In genomic region chr2:224563537-224563936, GRCh38 we compare ENCODE assay signal across 25 cellular contexts. TPM values are rescaled to one million over a fixed set of nuclear protein-coding genes. Genes with fewer than 3 reads are reported as not detected.
A peak's percentile ranks its signal among the peaks of the same experiment; 100 is the strongest.
DNase-seq lines count a peak whose midpoint lies in the region; ATAC-seq, FAIRE-seq and TF ChIP-seq lines count a peak whose summit lies in the region.
"Had no signal": no experiment of that assay in that cellular context is flagged by ENCODE, and none has a peak within 500 bp of the region (broad histone marks: within the 10 kb centered on the region; RNA-seq: fewer than 3 reads in every experiment).

No MANE protein-coding gene starts in this region.

- FAIRE-seq in astrocyte (lab: Jason Lieb, UNC), result no peak
- FAIRE-seq: GM12891, urothelium cell line had no signal

- no peak for TF ChIP-seq CTCF in HCT116 (IDR thresholded peaks at IDR 0.05 in 2 of 3, conservative IDR thresholded peaks at IDR 0.05 in 1 of 3; ENCODE audit: borderline replicate concordance in 1 of 3, insufficient read depth in 1 of 3, low read depth in 2 of 3, low read length in 2 of 3)
- TF ChIP-seq CTCF in astrocyte (IDR thresholded peaks at IDR 0.05; ENCODE audit: insufficient read depth, low read depth, low read length), result no peak

- peak overlapping the region; percentile 30 for H3K4me3 ChIP-seq in CD4-positive, CD25-positive, alpha-beta regulatory T cell (ENCODE audit: low read depth, low read length)
- H3K4me3 ChIP-seq in HCT116 (replicated peaks in 1 of 2; ENCODE audit: low read depth in 1 of 2, low read length in 2 of 2) (no peak overlapping the region), astrocyte (ENCODE audit: insufficient read depth, low read depth, low read length) (no peak overlapping the region)
- H3K4me3 ChIP-seq: cardiac muscle cell, skin epidermis had no signal

- H3K27me3 ChIP-seq in CD4-positive, CD25-positive, alpha-beta regulatory T cell (ENCODE audit: control insufficient read depth, insufficient read depth, low read length), result no peaks in the 10 kb centered on the region
- H3K27me3 ChIP-seq in HCT116 (ENCODE audit: insufficient read depth, low read length) (no peaks in the 10 kb centered on the region), astrocyte (ENCODE audit: insufficient read depth, low read length) (no peaks in the 10 kb centered on the region)
- H3K27me3 ChIP-seq: cardiac muscle cell had no signal

- CTCF ChIA-PET in HCT116 (lab: Charles Lee), result no interaction called here

- POLR2A ChIA-PET in HCT116 (lab: Charles Lee), result no interaction called here

- H3K9ac ChIP-seq in HCT116 (ENCODE audit: low read length) (no peak overlapping the region), astrocyte (ENCODE audit: low read length) (no peak overlapping the region)
- H3K9ac ChIP-seq: KMS-11 had no signal

- H3K79me2 ChIP-seq in HCT116 (ENCODE audit: insufficient read depth, low read length) (peaks cover 100% of the 10 kb centered on the region), astrocyte (ENCODE audit: insufficient read depth, low read length) (peaks cover 99% of the 10 kb centered on the region)

- intact Hi-C loops in HCT116 (cut with micrococcal nuclease), result no loop called here

- H3K36me3 Mint-ChIP-seq in CD4-positive, CD25-positive, alpha-beta regulatory T cell, result peaks cover 25% of the 10 kb centered on the region
- H3K36me3 Mint-ChIP-seq in astrocyte (ENCODE audit: low read depth, unreplicated experiment) (peaks cover 8% of the 10 kb centered on the region), immature natural killer cell (peaks cover 4 to 5% (median 5%) of the 10 kb centered on the region in 3 donors)

- H3K27ac Mint-ChIP-seq in CD4-positive, CD25-positive, alpha-beta regulatory T cell, result peak overlapping the region in 1 of 3 donors; percentile 11
- peak overlapping the region; percentile 26 for H3K27ac Mint-ChIP-seq in astrocyte (ENCODE audit: unreplicated experiment)
- peak overlapping the region in 2 of 6 donors; percentile 6 to 18 for H3K27ac Mint-ChIP-seq in immature natural killer cell
- H3K27ac Mint-ChIP-seq: T-cell had no signal

- peaks cover 46% of the 10 kb centered on the region; the same call in 1 of the 2 replicates for H4K20me1 ChIP-seq in HCT116 (ENCODE audit: insufficient read depth)
- H4K20me1 ChIP-seq in astrocyte (ENCODE audit: insufficient read depth, low read length), result peaks cover 96% of the 10 kb centered on the region

- H3K36me3 ChIP-seq in CD4-positive, CD25-positive, alpha-beta regulatory T cell (ENCODE audit: control insufficient read depth, insufficient read depth, low read length), result peaks cover 14% of the 10 kb centered on the region
- no peaks in the 10 kb centered on the region; a peak in 1 of 4 replicates for H3K36me3 ChIP-seq in HCT116 (ENCODE audit: control insufficient read depth in 1 of 2, insufficient read depth in 2 of 2, low read length in 2 of 2)
- H3K36me3 ChIP-seq in astrocyte (ENCODE audit: insufficient read depth, low read length), result no peaks in the 10 kb centered on the region
- H3K36me3 ChIP-seq: cardiac muscle cell had no signal

- H3K9me3 Mint-ChIP-seq in CD4-positive, CD25-positive, alpha-beta regulatory T cell, result peaks cover 0 to 4% (median 0%) of the 10 kb centered on the region in 7 donors
- no peaks in the 10 kb centered on the region for H3K9me3 Mint-ChIP-seq in astrocyte (ENCODE audit: unreplicated experiment)
- no peaks in the 10 kb centered on the region for H3K9me3 Mint-ChIP-seq in immature natural killer cell
- H3K9me3 Mint-ChIP-seq: T-cell had no signal

- no peak overlapping the region for H2AFZ ChIP-seq in HCT116 (ENCODE audit: low read depth, low read length, poor library complexity, severe bottlenecking)
- H2AFZ ChIP-seq in astrocyte (ENCODE audit: low read depth, low read length), result no peak overlapping the region

- H3K27ac ChIP-seq in CD4-positive, CD25-positive, alpha-beta regulatory T cell (ENCODE audit: insufficient read depth, low read length, poor library complexity, severe bottlenecking), result no peak overlapping the region
- no peak overlapping the region for H3K27ac ChIP-seq in HCT116 (ENCODE audit: low read depth, low read length)
- no peak overlapping the region for H3K27ac ChIP-seq in astrocyte (ENCODE audit: low read depth, low read length)
- H3K27ac ChIP-seq: cardiac muscle cell, KMS-11, skin epidermis had no signal

- no peaks in the 10 kb centered on the region for H3K9me2 ChIP-seq in HCT116 (ENCODE audit: insufficient read depth)

- H3K4me1 Mint-ChIP-seq in CD4-positive, CD25-positive, alpha-beta regulatory T cell, result peaks cover 32 to 48% (median 37%) of the 10 kb centered on the region in 4 donors
- peaks cover 12% of the 10 kb centered on the region for H3K4me1 Mint-ChIP-seq in astrocyte (ENCODE audit: low read depth, unreplicated experiment)
- H3K4me1 Mint-ChIP-seq in immature natural killer cell, result peaks cover 13 to 61% of the 10 kb centered on the region in 2 donors

- no peak for TF ChIP-seq RAD21 in HCT116 (IDR thresholded peaks at IDR 0.05; ENCODE audit: low read depth)

- DNase-seq in CD4-positive, CD25-positive, alpha-beta regulatory T cell, result no peak
- DNase-seq in HCT116 (ENCODE audit: low read depth, low spot score) (no peak), astrocyte (ENCODE audit: low read depth) (no peak), immature natural killer cell (no peak), dermis blood vessel endothelial cell (no peak), NCI-H2227 treated with DMSO at 0.1 percent for 48 hours (lab: John Stamatoyannopoulos, UW) (no peak)
- DNase-seq: activated CD8-positive, alpha-beta memory T cell treated with anti-CD3 and anti-CD28 coated beads for 24 hours; activated naive CD4-positive, alpha-beta T cell treated with Interleukin-2 at 50 U/mL for 16 hours; activated T-cell treated with anti-CD3 and anti-CD28 coated beads, Interleukin-2, amount 50 U/mL, for 4 hours; Calu3; mesendoderm; MV-4-11; NCI-H1694; NCI-H510A treated with DMSO at 0.1 percent for 48 hours; SHP77 treated with DMSO at 0.1 percent for 48 hours; stimulated activated CD4-positive, alpha-beta T cell treated with anti-CD3 and anti-CD28 coated beads, Interleukin-2, amount 100 ng/mL, for 24 hours; T-cell had no signal

- H3K27me3 Mint-ChIP-seq in CD4-positive, CD25-positive, alpha-beta regulatory T cell, result peaks cover 5% of the 10 kb centered on the region
- H3K27me3 Mint-ChIP-seq in astrocyte (ENCODE audit: low read depth, unreplicated experiment) (no peaks in the 10 kb centered on the region), immature natural killer cell (ENCODE audit: low read depth in 3 of 3) (peaks cover 0 to 8% (median 0%) of the 10 kb centered on the region in 3 donors)
- H3K27me3 Mint-ChIP-seq: T-cell had no signal

- RAD21 ChIA-PET in HCT116 (lab: Charles Lee; ENCODE audit: low non-redundant PET in 1 of 2, low total read pairs in 2 of 2, uncharacterized antibody in 2 of 2, unreplicated experiment in 2 of 2), result no interaction called here

- ATAC-seq in CD4-positive, CD25-positive, alpha-beta regulatory T cell (ENCODE audit: low read depth in 2 of 2), result no peak
- ATAC-seq in HCT116 (no peak), GM19324 (IDR thresholded peaks at IDR 0.05; ENCODE audit: low FRiP score, unreplicated experiment) (no peak), GM18907 (IDR thresholded peaks at IDR 0.05; ENCODE audit: unreplicated experiment) (no peak)
- ATAC-seq: activated CD4-positive, CD25-positive, alpha-beta regulatory T cell treated with anti-CD3 and anti-CD28 coated beads, Interleukin-2, amount 50 U/mL, for 24 hours; activated T-cell treated with anti-CD3 and anti-CD28 coated beads, Interleukin-2, amount 50 U/mL, for 4 hours; T-cell had no signal

- no peak overlapping the region for H3K4me2 ChIP-seq in HCT116 (ENCODE audit: low read length)
- no peak overlapping the region for H3K4me2 ChIP-seq in astrocyte (ENCODE audit: low read length)
- H3K4me2 ChIP-seq: KMS-11 had no signal

- H3K4me1 ChIP-seq in CD4-positive, CD25-positive, alpha-beta regulatory T cell (ENCODE audit: control insufficient read depth, insufficient read depth, low read length, poor library complexity, severe bottlenecking), result peaks cover 38% of the 10 kb centered on the region
- no peaks in the 10 kb centered on the region for H3K4me1 ChIP-seq in HCT116 (ENCODE audit: control insufficient read depth in 1 of 2, insufficient read depth in 2 of 2, low read length in 2 of 2)
- H3K4me1 ChIP-seq in astrocyte (ENCODE audit: insufficient read depth, low read length), result no peaks in the 10 kb centered on the region

- TF ChIP-seq POLR2A in HCT116 (IDR thresholded peaks at IDR 0.05; ENCODE audit: borderline replicate concordance, extremely low read depth, insufficient read depth, insufficient read length), result no peak

- H3K4me3 Mint-ChIP-seq in CD4-positive, CD25-positive, alpha-beta regulatory T cell, result peak overlapping the region in 3 of 4 donors; percentile 4 to 55 (median 38)
- H3K4me3 Mint-ChIP-seq in astrocyte (ENCODE audit: unreplicated experiment) (no peak overlapping the region), immature natural killer cell (peak overlapping the region in 3 of 5 donors; percentile 6 to 42 (median 19))
- H3K4me3 Mint-ChIP-seq: activated T-cell treated with anti-CD3 and anti-CD28 coated beads, Interleukin-2, amount 50 U/mL, for 4 hours had no signal

- peaks cover 0 to 5% of the 10 kb centered on the region in 2 experiments for H3K9me3 ChIP-seq in CD4-positive, CD25-positive, alpha-beta regulatory T cell (ENCODE audit: control insufficient read depth in 2 of 2, low read length in 2 of 2)
- H3K9me3 ChIP-seq in HCT116 (ENCODE audit: control insufficient read depth in 1 of 2, insufficient read depth in 1 of 2, low read depth in 1 of 2, low read length in 2 of 2) (0 out of 4 replicates have a peak, but pooled peaks cover 0 to 3% of the 10 kb centered on the region in 2 experiments), astrocyte (ENCODE audit: insufficient read depth, low read depth, low read length) (no peaks in the 10 kb centered on the region)

- BruUV-seq in HCT116 (replicated peaks; lab: Mats Ljungman, UMichigan), result no TSS peak

TF ChIP-seq in HCT116, 20 proteins besides CTCF, POLR2A, EP300 and RAD21:
- TF ChIP-seq ZFX (IDR thresholded peaks at IDR 0.05), result no peak
- TF ChIP-seq ELF1 (IDR thresholded peaks at IDR 0.05; ENCODE audit: borderline replicate concordance, low read depth), result no peak
- TF ChIP-seq CBX3 (IDR thresholded peaks at IDR 0.05; ENCODE audit: low read depth), result no peak
- no peak for TF ChIP-seq SIN3A (IDR thresholded peaks at IDR 0.05; ENCODE audit: low read depth)
- 0 out of 2 replicates have a peak, but pooled peaks have one; percentile 20 for TF ChIP-seq CEBPB (IDR thresholded peaks at IDR 0.05; ENCODE audit: low read depth)
- no peak for TF ChIP-seq TCF7L2 (IDR thresholded peaks at IDR 0.05; ENCODE audit: borderline replicate concordance, extremely low read depth, insufficient read depth, insufficient read length)
- TF ChIP-seq POLR2AphosphoS5 (IDR thresholded peaks at IDR 0.05; ENCODE audit: low read depth, low read length), result no peak

RNA-seq across cellular contexts. Expression of gene CUL3, which starts 21.6 kb away (rescaled TPM):
- total RNA-seq in CD4-positive, CD25-positive, alpha-beta regulatory T cell, result 139 TPM
- 10 to 100 TPM; 26.1 to 47.9 (median 37.0) TPM for polyA plus RNA-seq in CD4-positive, CD25-positive, alpha-beta regulatory T cell
- total RNA-seq in HCT116 (2021; ENCODE audit: unreplicated experiment), result 95.7 TPM
- polyA plus RNA-seq in HCT116 (2012), result 47.3 and 51.9 TPM in 2 replicates
- 78.2 and 95.5 TPM in 2 replicates for total RNA-seq in astrocyte
- polyA plus RNA-seq in immature natural killer cell, result 10 to 100 TPM; 13.6 to 36.3 (median 18.5) TPM
- total RNA-seq in dermis blood vessel endothelial cell, result 69.4 and 114 TPM in 2 replicates
